ENCODE assay signal across 1 cellular context in the genomic region with DNA sequence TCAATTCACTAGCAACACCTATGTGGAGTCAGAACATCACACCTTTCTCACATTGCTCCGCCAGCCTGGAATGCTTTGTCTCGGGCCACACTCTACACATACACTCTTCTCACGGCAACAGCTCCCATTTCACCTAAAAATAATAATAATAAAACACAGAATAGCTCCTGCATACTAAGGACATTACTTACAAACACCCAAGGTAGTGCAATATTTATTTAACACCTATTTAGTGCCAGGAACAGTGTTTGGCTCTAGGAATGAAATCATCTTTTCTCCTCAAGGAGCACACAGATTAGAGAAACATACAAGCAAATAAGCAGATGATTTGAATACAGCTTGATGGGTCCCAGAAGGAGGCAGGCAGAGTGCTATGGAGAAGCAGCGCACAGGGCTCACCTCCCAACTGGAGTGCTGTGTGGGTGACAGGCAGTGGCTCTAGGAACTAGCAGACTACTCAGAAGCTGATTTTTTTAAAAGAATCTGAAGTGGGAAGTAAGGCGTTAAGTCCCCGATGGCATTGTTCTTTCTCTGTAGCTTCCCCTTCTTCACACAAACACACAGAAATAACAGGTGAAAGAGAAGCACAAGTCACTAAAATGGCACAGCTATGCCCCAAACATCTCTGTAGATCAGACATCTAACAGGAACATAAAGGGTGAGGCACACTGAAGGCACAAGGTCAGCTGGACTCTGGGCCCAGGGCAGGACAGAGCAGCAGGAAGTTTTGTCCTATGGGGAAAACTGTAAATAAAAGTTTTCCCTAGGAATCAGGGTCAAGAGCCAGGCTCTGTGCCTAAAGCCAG.
TF ChIP-seq lines count a peak whose summit lies in the region.

No MANE protein-coding gene starts in this region.

TF ChIP-seq in HepG2, 621 proteins besides CTCF, POLR2A, EP300 and RAD21 (continued from another document and continues in another):
- TF ChIP-seq, protein P1, sequence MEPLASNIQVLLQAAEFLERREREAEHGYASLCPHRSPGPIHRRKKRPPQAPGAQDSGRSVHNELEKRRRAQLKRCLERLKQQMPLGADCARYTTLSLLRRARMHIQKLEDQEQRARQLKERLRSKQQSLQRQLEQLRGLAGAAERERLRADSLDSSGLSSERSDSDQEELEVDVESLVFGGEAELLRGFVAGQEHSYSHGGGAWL (CRISPR knock-in tag; IDR thresholded peaks at IDR 0.05): no peak
- TF ChIP-seq MAFK (conservative IDR thresholded peaks at IDR 0.05 in 1 of 2, IDR thresholded peaks at IDR 0.05 in 1 of 2; ENCODE audit: low read length in 2 of 2) (no peak), RXRB (CRISPR knock-in tag; IDR thresholded peaks at IDR 0.05; ENCODE audit: borderline replicate concordance) (peak; percentile 52; the same call in 1 of the 2 replicates), ZNF672 (CRISPR knock-in tag; IDR thresholded peaks at IDR 0.05) (no peak), ZC3H13 (CRISPR knock-in tag; IDR thresholded peaks at IDR 0.05) (no peak), NFE2L1 (CRISPR knock-in tag; IDR thresholded peaks at IDR 0.05; ENCODE audit: borderline replicate concordance) (no peak), ZNF224 (CRISPR knock-in tag; IDR thresholded peaks at IDR 0.05) (no peak), ZNF335 (CRISPR knock-in tag; IDR thresholded peaks at IDR 0.05) (no peak), CREB1 (IDR thresholded peaks at IDR 0.05) (no peak), CREB1 (CRISPR knock-in tag; IDR thresholded peaks at IDR 0.05) (no peak), GATAD2A (CRISPR knock-in tag; IDR thresholded peaks at IDR 0.05) (peak; percentile 61), ZNF556 (CRISPR knock-in tag; IDR thresholded peaks at IDR 0.05; ENCODE audit: borderline replicate concordance) (no peak), ZBTB21 (CRISPR knock-in tag; IDR thresholded peaks at IDR 0.05) (no peak), POLR2AphosphoS2 (IDR thresholded peaks at IDR 0.05; ENCODE audit: low read depth, low read length) (no peak), ZNF484 (CRISPR knock-in tag; IDR thresholded peaks at IDR 0.05; ENCODE audit: borderline replicate concordance, low read depth) (no peak), ZEB1 (IDR thresholded peaks at IDR 0.05; ENCODE audit: insufficient replicate concordance, low read depth) (no peak), CCDC6 (CRISPR knock-in tag; IDR thresholded peaks at IDR 0.05) (no peak), ZNF776 (CRISPR knock-in tag; IDR thresholded peaks at IDR 0.05) (no peak)
- TF ChIP-seq, protein P2, sequence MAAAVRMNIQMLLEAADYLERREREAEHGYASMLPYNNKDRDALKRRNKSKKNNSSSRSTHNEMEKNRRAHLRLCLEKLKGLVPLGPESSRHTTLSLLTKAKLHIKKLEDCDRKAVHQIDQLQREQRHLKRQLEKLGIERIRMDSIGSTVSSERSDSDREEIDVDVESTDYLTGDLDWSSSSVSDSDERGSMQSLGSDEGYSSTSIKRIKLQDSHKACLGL (CRISPR knock-in tag; IDR thresholded peaks at IDR 0.05): no peak
- TF ChIP-seq, protein P3, sequence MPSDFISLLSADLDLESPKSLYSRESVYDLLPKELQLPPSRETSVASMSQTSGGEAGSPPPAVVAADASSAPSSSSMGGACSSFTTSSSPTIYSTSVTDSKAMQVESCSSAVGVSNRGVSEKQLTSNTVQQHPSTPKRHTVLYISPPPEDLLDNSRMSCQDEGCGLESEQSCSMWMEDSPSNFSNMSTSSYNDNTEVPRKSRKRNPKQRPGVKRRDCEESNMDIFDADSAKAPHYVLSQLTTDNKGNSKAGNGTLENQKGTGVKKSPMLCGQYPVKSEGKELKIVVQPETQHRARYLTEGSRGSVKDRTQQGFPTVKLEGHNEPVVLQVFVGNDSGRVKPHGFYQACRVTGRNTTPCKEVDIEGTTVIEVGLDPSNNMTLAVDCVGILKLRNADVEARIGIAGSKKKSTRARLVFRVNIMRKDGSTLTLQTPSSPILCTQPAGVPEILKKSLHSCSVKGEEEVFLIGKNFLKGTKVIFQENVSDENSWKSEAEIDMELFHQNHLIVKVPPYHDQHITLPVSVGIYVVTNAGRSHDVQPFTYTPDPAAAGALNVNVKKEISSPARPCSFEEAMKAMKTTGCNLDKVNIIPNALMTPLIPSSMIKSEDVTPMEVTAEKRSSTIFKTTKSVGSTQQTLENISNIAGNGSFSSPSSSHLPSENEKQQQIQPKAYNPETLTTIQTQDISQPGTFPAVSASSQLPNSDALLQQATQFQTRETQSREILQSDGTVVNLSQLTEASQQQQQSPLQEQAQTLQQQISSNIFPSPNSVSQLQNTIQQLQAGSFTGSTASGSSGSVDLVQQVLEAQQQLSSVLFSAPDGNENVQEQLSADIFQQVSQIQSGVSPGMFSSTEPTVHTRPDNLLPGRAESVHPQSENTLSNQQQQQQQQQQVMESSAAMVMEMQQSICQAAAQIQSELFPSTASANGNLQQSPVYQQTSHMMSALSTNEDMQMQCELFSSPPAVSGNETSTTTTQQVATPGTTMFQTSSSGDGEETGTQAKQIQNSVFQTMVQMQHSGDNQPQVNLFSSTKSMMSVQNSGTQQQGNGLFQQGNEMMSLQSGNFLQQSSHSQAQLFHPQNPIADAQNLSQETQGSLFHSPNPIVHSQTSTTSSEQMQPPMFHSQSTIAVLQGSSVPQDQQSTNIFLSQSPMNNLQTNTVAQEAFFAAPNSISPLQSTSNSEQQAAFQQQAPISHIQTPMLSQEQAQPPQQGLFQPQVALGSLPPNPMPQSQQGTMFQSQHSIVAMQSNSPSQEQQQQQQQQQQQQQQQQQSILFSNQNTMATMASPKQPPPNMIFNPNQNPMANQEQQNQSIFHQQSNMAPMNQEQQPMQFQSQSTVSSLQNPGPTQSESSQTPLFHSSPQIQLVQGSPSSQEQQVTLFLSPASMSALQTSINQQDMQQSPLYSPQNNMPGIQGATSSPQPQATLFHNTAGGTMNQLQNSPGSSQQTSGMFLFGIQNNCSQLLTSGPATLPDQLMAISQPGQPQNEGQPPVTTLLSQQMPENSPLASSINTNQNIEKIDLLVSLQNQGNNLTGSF (CRISPR knock-in tag; IDR thresholded peaks at IDR 0.05): no peak
- TF ChIP-seq, protein P4, sequence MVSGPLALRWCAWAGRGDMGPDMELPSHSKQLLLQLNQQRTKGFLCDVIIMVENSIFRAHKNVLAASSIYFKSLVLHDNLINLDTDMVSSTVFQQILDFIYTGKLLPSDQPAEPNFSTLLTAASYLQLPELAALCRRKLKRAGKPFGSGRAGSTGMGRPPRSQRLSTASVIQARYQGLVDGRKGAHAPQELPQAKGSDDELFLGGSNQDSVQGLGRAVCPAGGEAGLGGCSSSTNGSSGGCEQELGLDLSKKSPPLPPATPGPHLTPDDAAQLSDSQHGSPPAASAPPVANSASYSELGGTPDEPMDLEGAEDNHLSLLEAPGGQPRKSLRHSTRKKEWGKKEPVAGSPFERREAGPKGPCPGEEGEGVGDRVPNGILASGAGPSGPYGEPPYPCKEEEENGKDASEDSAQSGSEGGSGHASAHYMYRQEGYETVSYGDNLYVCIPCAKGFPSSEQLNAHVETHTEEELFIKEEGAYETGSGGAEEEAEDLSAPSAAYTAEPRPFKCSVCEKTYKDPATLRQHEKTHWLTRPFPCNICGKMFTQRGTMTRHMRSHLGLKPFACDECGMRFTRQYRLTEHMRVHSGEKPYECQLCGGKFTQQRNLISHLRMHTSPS (CRISPR knock-in tag; IDR thresholded peaks at IDR 0.05; ENCODE audit: low read depth): peak; percentile 77; the same call in 1 of the 2 replicates
- TF ChIP-seq, protein P5, sequence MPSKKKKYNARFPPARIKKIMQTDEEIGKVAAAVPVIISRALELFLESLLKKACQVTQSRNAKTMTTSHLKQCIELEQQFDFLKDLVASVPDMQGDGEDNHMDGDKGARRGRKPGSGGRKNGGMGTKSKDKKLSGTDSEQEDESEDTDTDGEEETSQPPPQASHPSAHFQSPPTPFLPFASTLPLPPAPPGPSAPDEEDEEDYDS (CRISPR knock-in tag; IDR thresholded peaks at IDR 0.05): no peak
- TF ChIP-seq, protein P6, sequence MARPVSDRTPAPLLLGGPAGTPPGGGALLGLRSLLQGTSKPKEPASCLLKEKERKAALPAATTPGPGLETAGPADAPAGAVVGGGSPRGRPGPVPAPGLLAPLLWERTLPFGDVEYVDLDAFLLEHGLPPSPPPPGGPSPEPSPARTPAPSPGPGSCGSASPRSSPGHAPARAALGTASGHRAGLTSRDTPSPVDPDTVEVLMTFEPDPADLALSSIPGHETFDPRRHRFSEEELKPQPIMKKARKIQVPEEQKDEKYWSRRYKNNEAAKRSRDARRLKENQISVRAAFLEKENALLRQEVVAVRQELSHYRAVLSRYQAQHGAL (CRISPR knock-in tag; IDR thresholded peaks at IDR 0.05; ENCODE audit: not compliant biosample characterization): no peak
- TF ChIP-seq, protein P7, sequence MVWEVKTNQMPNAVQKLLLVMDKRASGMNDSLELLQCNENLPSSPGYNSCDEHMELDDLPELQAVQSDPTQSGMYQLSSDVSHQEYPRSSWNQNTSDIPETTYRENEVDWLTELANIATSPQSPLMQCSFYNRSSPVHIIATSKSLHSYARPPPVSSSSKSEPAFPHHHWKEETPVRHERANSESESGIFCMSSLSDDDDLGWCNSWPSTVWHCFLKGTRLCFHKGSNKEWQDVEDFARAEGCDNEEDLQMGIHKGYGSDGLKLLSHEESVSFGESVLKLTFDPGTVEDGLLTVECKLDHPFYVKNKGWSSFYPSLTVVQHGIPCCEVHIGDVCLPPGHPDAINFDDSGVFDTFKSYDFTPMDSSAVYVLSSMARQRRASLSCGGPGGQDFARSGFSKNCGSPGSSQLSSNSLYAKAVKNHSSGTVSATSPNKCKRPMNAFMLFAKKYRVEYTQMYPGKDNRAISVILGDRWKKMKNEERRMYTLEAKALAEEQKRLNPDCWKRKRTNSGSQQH (CRISPR knock-in tag; IDR thresholded peaks at IDR 0.05; ENCODE audit: low read depth): no peak
- TF ChIP-seq, protein P8, sequence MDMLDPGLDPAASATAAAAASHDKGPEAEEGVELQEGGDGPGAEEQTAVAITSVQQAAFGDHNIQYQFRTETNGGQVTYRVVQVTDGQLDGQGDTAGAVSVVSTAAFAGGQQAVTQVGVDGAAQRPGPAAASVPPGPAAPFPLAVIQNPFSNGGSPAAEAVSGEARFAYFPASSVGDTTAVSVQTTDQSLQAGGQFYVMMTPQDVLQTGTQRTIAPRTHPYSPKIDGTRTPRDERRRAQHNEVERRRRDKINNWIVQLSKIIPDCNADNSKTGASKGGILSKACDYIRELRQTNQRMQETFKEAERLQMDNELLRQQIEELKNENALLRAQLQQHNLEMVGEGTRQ (IDR thresholded peaks at IDR 0.05; ENCODE audit: low read depth, low read length): no peak
- TF ChIP-seq, protein P8 (CRISPR knock-in tag; IDR thresholded peaks at IDR 0.05; ENCODE audit: borderline replicate concordance): no peak
- TF ChIP-seq, protein P9, sequence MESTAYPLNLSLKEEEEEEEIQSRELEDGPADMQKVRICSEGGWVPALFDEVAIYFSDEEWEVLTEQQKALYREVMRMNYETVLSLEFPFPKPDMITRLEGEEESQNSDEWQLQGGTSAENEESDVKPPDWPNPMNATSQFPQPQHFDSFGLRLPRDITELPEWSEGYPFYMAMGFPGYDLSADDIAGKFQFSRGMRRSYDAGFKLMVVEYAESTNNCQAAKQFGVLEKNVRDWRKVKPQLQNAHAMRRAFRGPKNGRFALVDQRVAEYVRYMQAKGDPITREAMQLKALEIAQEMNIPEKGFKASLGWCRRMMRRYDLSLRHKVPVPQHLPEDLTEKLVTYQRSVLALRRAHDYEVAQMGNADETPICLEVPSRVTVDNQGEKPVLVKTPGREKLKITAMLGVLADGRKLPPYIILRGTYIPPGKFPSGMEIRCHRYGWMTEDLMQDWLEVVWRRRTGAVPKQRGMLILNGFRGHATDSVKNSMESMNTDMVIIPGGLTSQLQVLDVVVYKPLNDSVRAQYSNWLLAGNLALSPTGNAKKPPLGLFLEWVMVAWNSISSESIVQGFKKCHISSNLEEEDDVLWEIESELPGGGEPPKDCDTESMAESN (CRISPR knock-in tag; conservative IDR thresholded peaks at IDR 0.05): no peak
- TF ChIP-seq, protein P10, sequence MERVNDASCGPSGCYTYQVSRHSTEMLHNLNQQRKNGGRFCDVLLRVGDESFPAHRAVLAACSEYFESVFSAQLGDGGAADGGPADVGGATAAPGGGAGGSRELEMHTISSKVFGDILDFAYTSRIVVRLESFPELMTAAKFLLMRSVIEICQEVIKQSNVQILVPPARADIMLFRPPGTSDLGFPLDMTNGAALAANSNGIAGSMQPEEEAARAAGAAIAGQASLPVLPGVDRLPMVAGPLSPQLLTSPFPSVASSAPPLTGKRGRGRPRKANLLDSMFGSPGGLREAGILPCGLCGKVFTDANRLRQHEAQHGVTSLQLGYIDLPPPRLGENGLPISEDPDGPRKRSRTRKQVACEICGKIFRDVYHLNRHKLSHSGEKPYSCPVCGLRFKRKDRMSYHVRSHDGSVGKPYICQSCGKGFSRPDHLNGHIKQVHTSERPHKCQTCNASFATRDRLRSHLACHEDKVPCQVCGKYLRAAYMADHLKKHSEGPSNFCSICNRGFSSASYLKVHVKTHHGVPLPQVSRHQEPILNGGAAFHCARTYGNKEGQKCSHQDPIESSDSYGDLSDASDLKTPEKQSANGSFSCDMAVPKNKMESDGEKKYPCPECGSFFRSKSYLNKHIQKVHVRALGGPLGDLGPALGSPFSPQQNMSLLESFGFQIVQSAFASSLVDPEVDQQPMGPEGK (CRISPR knock-in tag; IDR thresholded peaks at IDR 0.05): no peak
- TF ChIP-seq, protein P11, sequence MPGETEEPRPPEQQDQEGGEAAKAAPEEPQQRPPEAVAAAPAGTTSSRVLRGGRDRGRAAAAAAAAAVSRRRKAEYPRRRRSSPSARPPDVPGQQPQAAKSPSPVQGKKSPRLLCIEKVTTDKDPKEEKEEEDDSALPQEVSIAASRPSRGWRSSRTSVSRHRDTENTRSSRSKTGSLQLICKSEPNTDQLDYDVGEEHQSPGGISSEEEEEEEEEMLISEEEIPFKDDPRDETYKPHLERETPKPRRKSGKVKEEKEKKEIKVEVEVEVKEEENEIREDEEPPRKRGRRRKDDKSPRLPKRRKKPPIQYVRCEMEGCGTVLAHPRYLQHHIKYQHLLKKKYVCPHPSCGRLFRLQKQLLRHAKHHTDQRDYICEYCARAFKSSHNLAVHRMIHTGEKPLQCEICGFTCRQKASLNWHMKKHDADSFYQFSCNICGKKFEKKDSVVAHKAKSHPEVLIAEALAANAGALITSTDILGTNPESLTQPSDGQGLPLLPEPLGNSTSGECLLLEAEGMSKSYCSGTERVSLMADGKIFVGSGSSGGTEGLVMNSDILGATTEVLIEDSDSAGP (CRISPR knock-in tag; IDR thresholded peaks at IDR 0.05; ENCODE audit: borderline replicate concordance): no peak
- TF ChIP-seq, protein P12, sequence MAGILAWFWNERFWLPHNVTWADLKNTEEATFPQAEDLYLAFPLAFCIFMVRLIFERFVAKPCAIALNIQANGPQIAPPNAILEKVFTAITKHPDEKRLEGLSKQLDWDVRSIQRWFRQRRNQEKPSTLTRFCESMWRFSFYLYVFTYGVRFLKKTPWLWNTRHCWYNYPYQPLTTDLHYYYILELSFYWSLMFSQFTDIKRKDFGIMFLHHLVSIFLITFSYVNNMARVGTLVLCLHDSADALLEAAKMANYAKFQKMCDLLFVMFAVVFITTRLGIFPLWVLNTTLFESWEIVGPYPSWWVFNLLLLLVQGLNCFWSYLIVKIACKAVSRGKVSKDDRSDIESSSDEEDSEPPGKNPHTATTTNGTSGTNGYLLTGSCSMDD (CRISPR knock-in tag; IDR thresholded peaks at IDR 0.05): no peak
